8 cellular contexts compared by ENCODE assay signal in the genomic region with DNA sequence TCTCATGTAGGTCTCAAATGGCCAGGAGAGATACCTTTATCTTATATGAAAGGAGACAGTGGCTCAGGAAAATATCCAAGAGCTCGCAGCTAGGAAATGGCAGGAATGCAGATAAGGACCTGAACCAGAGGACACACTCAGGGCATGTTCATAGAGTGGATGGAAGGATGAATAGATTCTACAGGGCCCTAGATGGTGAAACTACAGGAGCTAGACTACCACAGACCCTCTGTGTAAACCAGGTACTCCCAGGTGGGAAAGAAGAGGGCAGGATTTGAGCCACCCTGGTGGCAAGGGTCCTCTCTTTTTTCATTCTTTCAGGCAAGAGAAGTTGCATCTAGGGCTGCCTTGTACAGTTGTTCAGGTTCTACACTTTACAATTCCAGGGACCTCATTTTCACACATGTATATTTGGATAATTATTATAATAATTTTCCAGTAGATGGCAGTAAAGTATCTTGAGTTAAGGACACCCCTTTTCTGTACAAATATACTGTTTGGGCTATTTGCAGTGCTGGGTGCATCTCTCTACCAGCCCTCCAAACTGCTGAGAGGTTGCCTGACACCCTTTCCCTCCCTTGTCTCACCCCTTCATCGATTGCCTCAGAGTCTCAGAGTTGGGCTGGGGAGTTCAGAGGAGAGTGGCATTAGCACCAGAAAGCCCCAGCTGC. TPM values are rescaled to one million over a fixed set of nuclear protein-coding genes. Genes with fewer than 3 reads are reported as not detected.
DNase-seq lines count a peak whose midpoint lies in the region; ATAC-seq, FAIRE-seq and TF ChIP-seq lines count a peak whose summit lies in the region.

No MANE protein-coding gene starts in this region.

- DNase-seq in ELR (ENCODE audit: low read depth) (peak; percentile 64), NB4 (ENCODE audit: low read depth) (peak; percentile 54), immature natural killer cell (peak in 2 of 3 donors; percentile 22), HuH-7 (ENCODE audit: low spot score) (no peak)

- no peaks in the 10 kb centered on the region for H3K4me1 Mint-ChIP-seq in immature natural killer cell

- TF ChIP-seq CTCF in NB4 (IDR thresholded peaks at IDR 0.05; ENCODE audit: low read depth, low read length) = no peak

- peak; percentile 45 for FAIRE-seq in TTC549 (lab: Jason Lieb, UNC)

- H3K9me3 Mint-ChIP-seq in immature natural killer cell = no peaks in the 10 kb centered on the region

- TF ChIP-seq POLR2A in NB4 (IDR thresholded peaks at IDR 0.05; ENCODE audit: extremely low read depth, insufficient read length) = no peak

- ATAC-seq in HG03135 (IDR thresholded peaks at IDR 0.05; ENCODE audit: unreplicated experiment) (no peak), HG03565 (IDR thresholded peaks at IDR 0.05; ENCODE audit: unreplicated experiment) (no peak), HG03108 (IDR thresholded peaks at IDR 0.05; ENCODE audit: unreplicated experiment) (no peak)

- H3K4me3 ChIP-seq in NB4 (ENCODE audit: low read depth, low read length) = no peak overlapping the region

- no peaks in the 10 kb centered on the region for H3K36me3 Mint-ChIP-seq in immature natural killer cell

- peaks cover 0 to 6% (median 5%) of the 10 kb centered on the region in 3 donors for H3K27me3 Mint-ChIP-seq in immature natural killer cell (ENCODE audit: low read depth in 3 of 3)

- no peak overlapping the region for H3K27ac Mint-ChIP-seq in immature natural killer cell

- H3K4me3 Mint-ChIP-seq in immature natural killer cell = no peak overlapping the region

RNA-seq across cellular contexts. Expression of gene ZDHHC22, which starts 10.5 kb away (rescaled TPM):
- not detected for polyA plus RNA-seq in immature natural killer cell

RNA-seq across cellular contexts. Expression of gene TMEM63C, which starts 29.5 kb away (rescaled TPM):
- polyA plus RNA-seq in immature natural killer cell = under 1 TPM in 2 of 3 donors, not detected in 1; 0.03 to 0.64 TPM

RNA-seq across cellular contexts. Expression of gene CIPC, which starts 54.0 kb away (rescaled TPM):
- polyA plus RNA-seq in immature natural killer cell = 1 to 10 TPM; 2.0 to 6.7 (median 3.2) TPM
